In the genomic region with DNA sequence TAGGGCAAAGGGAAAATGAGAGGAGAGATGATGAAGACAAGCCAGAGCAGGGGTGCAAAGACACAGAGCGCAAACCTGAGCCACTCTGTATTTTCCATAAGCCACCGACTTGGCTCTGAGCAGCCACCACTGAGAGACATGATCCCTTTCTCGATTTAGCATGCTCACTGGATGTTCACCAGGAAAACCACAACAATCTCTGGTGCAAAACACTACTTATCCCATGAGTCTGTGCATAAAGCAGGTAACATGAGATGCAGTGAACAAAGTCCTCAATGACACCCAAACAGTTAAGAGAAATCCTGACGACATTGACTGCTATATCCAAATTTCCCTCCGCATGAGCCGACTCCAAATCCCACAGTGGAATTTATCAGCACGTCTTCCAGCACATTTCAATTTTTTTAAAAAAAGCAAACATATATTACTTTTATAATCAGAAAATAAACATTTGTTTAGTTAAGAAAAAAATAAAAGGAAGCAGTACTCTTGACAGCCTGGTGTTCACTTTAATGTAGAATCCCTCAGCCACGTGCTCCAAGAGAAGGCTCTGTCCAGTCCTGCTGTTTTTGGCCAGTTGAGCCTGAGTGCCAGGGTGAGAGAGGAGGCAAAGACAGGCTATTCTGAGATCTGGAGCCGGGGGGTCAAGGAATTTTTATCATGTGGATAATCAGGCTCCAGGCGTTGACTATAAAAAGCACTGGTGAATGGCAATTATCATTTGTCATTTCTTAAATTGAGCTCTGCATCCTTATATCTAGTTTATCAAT, we compare ENCODE assay signal across 17 cellular contexts.
DNase-seq lines count a peak whose midpoint lies in the region; TF ChIP-seq lines count a peak whose summit lies in the region.
"Had no signal": no experiment of that assay in that cellular context is flagged by ENCODE, and none has a peak within 500 bp of the region (broad histone marks: within the 10 kb centered on the region; RNA-seq: fewer than 3 reads in every experiment).

No MANE protein-coding gene starts in this region.

- TF ChIP-seq CTCF in neural cell (IDR thresholded peaks at IDR 0.05; ENCODE audit: poor library complexity, severe bottlenecking) (no peak), tibial artery (IDR thresholded peaks at IDR 0.05) (peak in 1 of 2 experiments; percentile 11), brain microvascular endothelial cell (IDR thresholded peaks at IDR 0.05; ENCODE audit: low read depth, low read length, missing control alignments) (no peak)

- TF ChIP-seq EP300 in neural cell (conservative IDR thresholded peaks at IDR 0.05; ENCODE audit: poor library complexity, severe bottlenecking): no peak

- DNase-seq in NCI-H510A treated with DMSO at 0.1 percent for 48 hours (lab: John Stamatoyannopoulos, UW) (peak; percentile 49), NCI-H510A (lab: John Stamatoyannopoulos, UW) (no peak), NCI-H526 (lab: John Stamatoyannopoulos, UW) (peak; percentile 83 to 91), tibial artery (no peak), hippocampal formation (lab: John Stamatoyannopoulos, UW) (no peak), brain microvascular endothelial cell (no peak), HuH-7.5 (ENCODE audit: low spot score) (no peak)
- DNase-seq: Calu3; CD4-positive, alpha-beta memory T cell; GF-D8; NCI-H2081 treated with DMSO at 0.1 percent for 48 hours; OCI-M1; SHP77 had no signal

- H4K20me1 ChIP-seq in neural cell (ENCODE audit: insufficient read depth): no peaks in the 10 kb centered on the region
- H4K20me1 ChIP-seq: BLaER1 had no signal

- H3K27ac ChIP-seq in neural cell (ENCODE audit: low read length) (peak overlapping the region; percentile 78), tibial artery (peak overlapping the region; percentile 41 to 45), brain microvascular endothelial cell (no peak overlapping the region)
- H3K27ac ChIP-seq: BLaER1, SK-N-MC had no signal

- peaks cover 0 to 25% (median 23%) of the 10 kb centered on the region in 4 donors for H3K4me1 ChIP-seq in tibial artery
- H3K4me1 ChIP-seq: BLaER1 had no signal

- no peak for TF ChIP-seq RAD21 in neural cell (conservative IDR thresholded peaks at IDR 0.05)

- no peaks in the 10 kb centered on the region for H3F3A ChIP-seq in neural cell (ENCODE audit: insufficient read depth, low read length, poor library complexity, severe bottlenecking)

- H2AFZ ChIP-seq in neural cell (ENCODE audit: low read depth, low read length): no peak overlapping the region
- H2AFZ ChIP-seq: GM23338 had no signal

- H3K9me3 ChIP-seq in neural cell (ENCODE audit: low read length): no peaks in the 10 kb centered on the region
- H3K9me3 ChIP-seq in tibial artery: no peaks in the 10 kb centered on the region
- H3K9me3 ChIP-seq: BLaER1 had no signal

- H3K4me3 ChIP-seq in neural cell (ENCODE audit: low read length): no peak overlapping the region
- no peak overlapping the region for H3K4me3 ChIP-seq in tibial artery
- no peak overlapping the region for H3K4me3 ChIP-seq in brain microvascular endothelial cell (ENCODE audit: low read depth, low read length)
- H3K4me3 ChIP-seq: BLaER1, GM23338, SK-N-MC had no signal

- no peak overlapping the region for H3K9ac ChIP-seq in neural cell (ENCODE audit: low read length)
- H3K9ac ChIP-seq: BLaER1 had no signal

- in situ Hi-C loops in brain microvascular endothelial cell (cut with HindIII; ENCODE audit: low pct_ligation_motif_present, low sequenced_read_pairs): no loop called here

- H3K4me2 ChIP-seq in neural cell (ENCODE audit: low read length): no peak overlapping the region
- H3K4me2 ChIP-seq: BLaER1, GM23338 had no signal

- intact Hi-C loops in tibial artery (cut with DNase I; ENCODE audit: low total_unique reads): no loop called here

- H3K36me3 ChIP-seq in neural cell (ENCODE audit: insufficient read depth, low read length) (no peaks in the 10 kb centered on the region), tibial artery (peaks cover 0 to 13% (median 5%) of the 10 kb centered on the region in 3 donors), brain microvascular endothelial cell (replicated peaks) (no peaks in the 10 kb centered on the region)
- H3K36me3 ChIP-seq: BLaER1 had no signal

- H3K27me3 ChIP-seq in neural cell (ENCODE audit: insufficient read depth, low read depth, low read length): no peaks in the 10 kb centered on the region
- no peaks in the 10 kb centered on the region for H3K27me3 ChIP-seq in tibial artery
- no peaks in the 10 kb centered on the region for H3K27me3 ChIP-seq in brain microvascular endothelial cell (replicated peaks)
- H3K27me3 ChIP-seq: BLaER1 had no signal

- H3K9me2 ChIP-seq in neural cell (ENCODE audit: insufficient read depth, low read length): no peaks in the 10 kb centered on the region

- H3K79me2 ChIP-seq in neural cell (replicated peaks; ENCODE audit: insufficient read depth, low read length): no peaks in the 10 kb centered on the region

TF ChIP-seq in neural cell, 6 proteins besides CTCF, POLR2A, EP300 and RAD21:
- no peak for TF ChIP-seq MXI1 (conservative IDR thresholded peaks at IDR 0.05; ENCODE audit: poor library complexity, severe bottlenecking)
- no peak for TF ChIP-seq REST (IDR thresholded peaks at IDR 0.05; ENCODE audit: borderline replicate concordance)
- TF ChIP-seq SMC3 (conservative IDR thresholded peaks at IDR 0.05; ENCODE audit: poor library complexity): no peak
- TF ChIP-seq POLR2AphosphoS5 (IDR thresholded peaks at IDR 0.05): no peak
- no peak for TF ChIP-seq TAF1 (IDR thresholded peaks at IDR 0.05; ENCODE audit: low read depth)
- no peak for TF ChIP-seq EZH2 (IDR thresholded peaks at IDR 0.05; ENCODE audit: borderline replicate concordance, insufficient read depth, low read length, poor library complexity, severe bottlenecking)

Comparison
In these comparisons a context has a peak if more than half of its experiments do, and no peak if none do; other contexts are left out.
1. DNase-seq: peak in NCI-H510A treated with DMSO at 0.1 percent for 48 hours (single experiment) and NCI-H526 (2 of 2); none in NCI-H510A (single experiment), tibial artery (0 of 2), hippocampal formation (0 of 2), brain microvascular endothelial cell (single experiment) and HuH-7.5 (single experiment).